In the genomic region with DNA sequence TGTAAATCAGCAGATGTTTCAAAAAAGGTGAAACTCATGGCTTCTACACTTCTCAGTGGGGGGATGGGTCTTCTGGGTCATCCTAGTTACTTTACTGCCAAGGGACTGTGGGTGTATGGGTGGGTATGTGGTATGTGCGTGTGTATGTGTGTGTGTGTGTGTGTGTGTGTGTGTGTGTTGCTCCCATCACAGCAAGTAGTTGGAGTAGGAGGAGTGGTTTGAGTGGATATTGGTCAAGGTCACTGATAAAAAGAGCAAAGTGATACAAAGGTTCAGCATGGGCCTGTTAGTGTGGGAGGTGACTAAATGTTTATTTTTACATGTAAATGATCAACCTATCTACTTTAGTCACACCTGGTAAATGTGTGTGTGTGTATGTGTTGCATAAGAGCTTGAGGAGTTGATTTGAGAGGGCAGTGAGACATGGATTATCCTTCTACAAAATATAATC, we compare ENCODE assay signal across 1 cellular context.
TF ChIP-seq lines count a peak whose summit lies in the region.

No MANE protein-coding gene starts in this region.

TF ChIP-seq in HepG2, 621 proteins besides CTCF, POLR2A, EP300 and RAD21 (continued from another document and continues in another):
- TF ChIP-seq, protein P1, sequence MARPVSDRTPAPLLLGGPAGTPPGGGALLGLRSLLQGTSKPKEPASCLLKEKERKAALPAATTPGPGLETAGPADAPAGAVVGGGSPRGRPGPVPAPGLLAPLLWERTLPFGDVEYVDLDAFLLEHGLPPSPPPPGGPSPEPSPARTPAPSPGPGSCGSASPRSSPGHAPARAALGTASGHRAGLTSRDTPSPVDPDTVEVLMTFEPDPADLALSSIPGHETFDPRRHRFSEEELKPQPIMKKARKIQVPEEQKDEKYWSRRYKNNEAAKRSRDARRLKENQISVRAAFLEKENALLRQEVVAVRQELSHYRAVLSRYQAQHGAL (CRISPR knock-in tag; IDR thresholded peaks at IDR 0.05; ENCODE audit: not compliant biosample characterization) = no peak
- TF ChIP-seq IRF2 (CRISPR knock-in tag; IDR thresholded peaks at IDR 0.05) (no peak), ZNF749 (CRISPR knock-in tag; IDR thresholded peaks at IDR 0.05; ENCODE audit: borderline replicate concordance) (no peak), ZSCAN9 (CRISPR knock-in tag; IDR thresholded peaks at IDR 0.05; ENCODE audit: borderline replicate concordance) (no peak), MBD4 (IDR thresholded peaks at IDR 0.05; ENCODE audit: borderline replicate concordance, low read length) (no peak), ZNF768 (CRISPR knock-in tag; IDR thresholded peaks at IDR 0.05) (no peak), ZNF253 (CRISPR knock-in tag; IDR thresholded peaks at IDR 0.05; ENCODE audit: borderline replicate concordance) (no peak), MED8 (CRISPR knock-in tag; IDR thresholded peaks at IDR 0.05; ENCODE audit: insufficient replicate concordance) (no peak), ZNF557 (CRISPR knock-in tag; IDR thresholded peaks at IDR 0.05) (no peak), ZBTB8A (CRISPR knock-in tag; IDR thresholded peaks at IDR 0.05; ENCODE audit: borderline replicate concordance, low read depth) (no peak), MIER2 (CRISPR knock-in tag; IDR thresholded peaks at IDR 0.05) (no peak), ZNF713 (CRISPR knock-in tag; IDR thresholded peaks at IDR 0.05) (no peak), ZSCAN22 (CRISPR knock-in tag; IDR thresholded peaks at IDR 0.05) (no peak), NFYC (CRISPR knock-in tag; IDR thresholded peaks at IDR 0.05) (no peak), SYNCRIP (IDR thresholded peaks at IDR 0.05; ENCODE audit: insufficient read depth, low read depth, low read length) (no peak), ZFYVE20 (CRISPR knock-in tag; IDR thresholded peaks at IDR 0.05; ENCODE audit: borderline replicate concordance, low read depth) (no peak), HMG20A (CRISPR knock-in tag; IDR thresholded peaks at IDR 0.05; ENCODE audit: borderline replicate concordance) (no peak; the same call in 1 of the 2 replicates), GTF3A (CRISPR knock-in tag; conservative IDR thresholded peaks at IDR 0.05) (no peak), FOXA1 (IDR thresholded peaks at IDR 0.05) (0 out of 2 replicates have a peak, but pooled peaks have one; percentile 17), FOXA1 (CRISPR knock-in tag; IDR thresholded peaks at IDR 0.05) (no peak), SPEN (CRISPR knock-in tag; IDR thresholded peaks at IDR 0.05; ENCODE audit: low read depth) (0 out of 2 replicates have a peak, but pooled peaks have one; percentile 13), DNMT3B (CRISPR knock-in tag; conservative IDR thresholded peaks at IDR 0.05) (no peak)
- TF ChIP-seq, protein P2, sequence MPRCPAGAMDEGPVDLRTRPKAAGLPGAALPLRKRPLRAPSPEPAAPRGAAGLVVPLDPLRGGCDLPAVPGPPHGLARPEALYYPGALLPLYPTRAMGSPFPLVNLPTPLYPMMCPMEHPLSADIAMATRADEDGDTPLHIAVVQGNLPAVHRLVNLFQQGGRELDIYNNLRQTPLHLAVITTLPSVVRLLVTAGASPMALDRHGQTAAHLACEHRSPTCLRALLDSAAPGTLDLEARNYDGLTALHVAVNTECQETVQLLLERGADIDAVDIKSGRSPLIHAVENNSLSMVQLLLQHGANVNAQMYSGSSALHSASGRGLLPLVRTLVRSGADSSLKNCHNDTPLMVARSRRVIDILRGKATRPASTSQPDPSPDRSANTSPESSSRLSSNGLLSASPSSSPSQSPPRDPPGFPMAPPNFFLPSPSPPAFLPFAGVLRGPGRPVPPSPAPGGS (CRISPR knock-in tag; IDR thresholded peaks at IDR 0.05) = no peak
- TF ChIP-seq, protein P3, sequence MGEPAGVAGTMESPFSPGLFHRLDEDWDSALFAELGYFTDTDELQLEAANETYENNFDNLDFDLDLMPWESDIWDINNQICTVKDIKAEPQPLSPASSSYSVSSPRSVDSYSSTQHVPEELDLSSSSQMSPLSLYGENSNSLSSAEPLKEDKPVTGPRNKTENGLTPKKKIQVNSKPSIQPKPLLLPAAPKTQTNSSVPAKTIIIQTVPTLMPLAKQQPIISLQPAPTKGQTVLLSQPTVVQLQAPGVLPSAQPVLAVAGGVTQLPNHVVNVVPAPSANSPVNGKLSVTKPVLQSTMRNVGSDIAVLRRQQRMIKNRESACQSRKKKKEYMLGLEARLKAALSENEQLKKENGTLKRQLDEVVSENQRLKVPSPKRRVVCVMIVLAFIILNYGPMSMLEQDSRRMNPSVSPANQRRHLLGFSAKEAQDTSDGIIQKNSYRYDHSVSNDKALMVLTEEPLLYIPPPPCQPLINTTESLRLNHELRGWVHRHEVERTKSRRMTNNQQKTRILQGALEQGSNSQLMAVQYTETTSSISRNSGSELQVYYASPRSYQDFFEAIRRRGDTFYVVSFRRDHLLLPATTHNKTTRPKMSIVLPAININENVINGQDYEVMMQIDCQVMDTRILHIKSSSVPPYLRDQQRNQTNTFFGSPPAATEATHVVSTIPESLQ (CRISPR knock-in tag; conservative IDR thresholded peaks at IDR 0.05) = no peak
- TF ChIP-seq, protein P4, sequence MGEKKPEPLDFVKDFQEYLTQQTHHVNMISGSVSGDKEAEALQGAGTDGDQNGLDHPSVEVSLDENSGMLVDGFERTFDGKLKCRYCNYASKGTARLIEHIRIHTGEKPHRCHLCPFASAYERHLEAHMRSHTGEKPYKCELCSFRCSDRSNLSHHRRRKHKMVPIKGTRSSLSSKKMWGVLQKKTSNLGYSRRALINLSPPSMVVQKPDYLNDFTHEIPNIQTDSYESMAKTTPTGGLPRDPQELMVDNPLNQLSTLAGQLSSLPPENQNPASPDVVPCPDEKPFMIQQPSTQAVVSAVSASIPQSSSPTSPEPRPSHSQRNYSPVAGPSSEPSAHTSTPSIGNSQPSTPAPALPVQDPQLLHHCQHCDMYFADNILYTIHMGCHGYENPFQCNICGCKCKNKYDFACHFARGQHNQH (CRISPR knock-in tag; IDR thresholded peaks at IDR 0.05) = no peak
- TF ChIP-seq, protein P5, sequence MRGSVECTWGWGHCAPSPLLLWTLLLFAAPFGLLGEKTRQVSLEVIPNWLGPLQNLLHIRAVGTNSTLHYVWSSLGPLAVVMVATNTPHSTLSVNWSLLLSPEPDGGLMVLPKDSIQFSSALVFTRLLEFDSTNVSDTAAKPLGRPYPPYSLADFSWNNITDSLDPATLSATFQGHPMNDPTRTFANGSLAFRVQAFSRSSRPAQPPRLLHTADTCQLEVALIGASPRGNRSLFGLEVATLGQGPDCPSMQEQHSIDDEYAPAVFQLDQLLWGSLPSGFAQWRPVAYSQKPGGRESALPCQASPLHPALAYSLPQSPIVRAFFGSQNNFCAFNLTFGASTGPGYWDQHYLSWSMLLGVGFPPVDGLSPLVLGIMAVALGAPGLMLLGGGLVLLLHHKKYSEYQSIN (CRISPR knock-in tag; IDR thresholded peaks at IDR 0.05; ENCODE audit: borderline replicate concordance) = no peak
- TF ChIP-seq, protein P6, sequence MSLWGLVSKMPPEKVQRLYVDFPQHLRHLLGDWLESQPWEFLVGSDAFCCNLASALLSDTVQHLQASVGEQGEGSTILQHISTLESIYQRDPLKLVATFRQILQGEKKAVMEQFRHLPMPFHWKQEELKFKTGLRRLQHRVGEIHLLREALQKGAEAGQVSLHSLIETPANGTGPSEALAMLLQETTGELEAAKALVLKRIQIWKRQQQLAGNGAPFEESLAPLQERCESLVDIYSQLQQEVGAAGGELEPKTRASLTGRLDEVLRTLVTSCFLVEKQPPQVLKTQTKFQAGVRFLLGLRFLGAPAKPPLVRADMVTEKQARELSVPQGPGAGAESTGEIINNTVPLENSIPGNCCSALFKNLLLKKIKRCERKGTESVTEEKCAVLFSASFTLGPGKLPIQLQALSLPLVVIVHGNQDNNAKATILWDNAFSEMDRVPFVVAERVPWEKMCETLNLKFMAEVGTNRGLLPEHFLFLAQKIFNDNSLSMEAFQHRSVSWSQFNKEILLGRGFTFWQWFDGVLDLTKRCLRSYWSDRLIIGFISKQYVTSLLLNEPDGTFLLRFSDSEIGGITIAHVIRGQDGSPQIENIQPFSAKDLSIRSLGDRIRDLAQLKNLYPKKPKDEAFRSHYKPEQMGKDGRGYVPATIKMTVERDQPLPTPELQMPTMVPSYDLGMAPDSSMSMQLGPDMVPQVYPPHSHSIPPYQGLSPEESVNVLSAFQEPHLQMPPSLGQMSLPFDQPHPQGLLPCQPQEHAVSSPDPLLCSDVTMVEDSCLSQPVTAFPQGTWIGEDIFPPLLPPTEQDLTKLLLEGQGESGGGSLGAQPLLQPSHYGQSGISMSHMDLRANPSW (CRISPR knock-in tag; IDR thresholded peaks at IDR 0.05; ENCODE audit: borderline replicate concordance) = no peak
- TF ChIP-seq, protein P7, sequence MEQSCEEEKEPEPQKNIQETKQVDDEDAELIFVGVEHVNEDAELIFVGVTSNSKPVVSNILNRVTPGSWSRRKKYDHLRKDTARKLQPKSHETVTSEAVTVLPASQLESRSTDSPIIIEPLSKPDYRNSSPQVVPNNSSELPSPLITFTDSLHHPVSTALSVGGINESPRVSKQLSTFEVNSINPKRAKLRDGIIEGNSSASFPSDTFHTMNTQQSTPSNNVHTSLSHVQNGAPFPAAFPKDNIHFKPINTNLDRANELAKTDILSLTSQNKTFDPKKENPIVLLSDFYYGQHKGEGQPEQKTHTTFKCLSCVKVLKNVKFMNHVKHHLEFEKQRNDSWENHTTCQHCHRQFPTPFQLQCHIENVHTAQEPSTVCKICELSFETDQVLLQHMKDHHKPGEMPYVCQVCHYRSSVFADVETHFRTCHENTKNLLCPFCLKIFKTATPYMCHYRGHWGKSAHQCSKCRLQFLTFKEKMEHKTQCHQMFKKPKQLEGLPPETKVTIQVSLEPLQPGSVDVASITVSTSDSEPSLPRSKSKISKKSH (CRISPR knock-in tag; IDR thresholded peaks at IDR 0.05; ENCODE audit: borderline replicate concordance) = no peak
- TF ChIP-seq, protein P8, sequence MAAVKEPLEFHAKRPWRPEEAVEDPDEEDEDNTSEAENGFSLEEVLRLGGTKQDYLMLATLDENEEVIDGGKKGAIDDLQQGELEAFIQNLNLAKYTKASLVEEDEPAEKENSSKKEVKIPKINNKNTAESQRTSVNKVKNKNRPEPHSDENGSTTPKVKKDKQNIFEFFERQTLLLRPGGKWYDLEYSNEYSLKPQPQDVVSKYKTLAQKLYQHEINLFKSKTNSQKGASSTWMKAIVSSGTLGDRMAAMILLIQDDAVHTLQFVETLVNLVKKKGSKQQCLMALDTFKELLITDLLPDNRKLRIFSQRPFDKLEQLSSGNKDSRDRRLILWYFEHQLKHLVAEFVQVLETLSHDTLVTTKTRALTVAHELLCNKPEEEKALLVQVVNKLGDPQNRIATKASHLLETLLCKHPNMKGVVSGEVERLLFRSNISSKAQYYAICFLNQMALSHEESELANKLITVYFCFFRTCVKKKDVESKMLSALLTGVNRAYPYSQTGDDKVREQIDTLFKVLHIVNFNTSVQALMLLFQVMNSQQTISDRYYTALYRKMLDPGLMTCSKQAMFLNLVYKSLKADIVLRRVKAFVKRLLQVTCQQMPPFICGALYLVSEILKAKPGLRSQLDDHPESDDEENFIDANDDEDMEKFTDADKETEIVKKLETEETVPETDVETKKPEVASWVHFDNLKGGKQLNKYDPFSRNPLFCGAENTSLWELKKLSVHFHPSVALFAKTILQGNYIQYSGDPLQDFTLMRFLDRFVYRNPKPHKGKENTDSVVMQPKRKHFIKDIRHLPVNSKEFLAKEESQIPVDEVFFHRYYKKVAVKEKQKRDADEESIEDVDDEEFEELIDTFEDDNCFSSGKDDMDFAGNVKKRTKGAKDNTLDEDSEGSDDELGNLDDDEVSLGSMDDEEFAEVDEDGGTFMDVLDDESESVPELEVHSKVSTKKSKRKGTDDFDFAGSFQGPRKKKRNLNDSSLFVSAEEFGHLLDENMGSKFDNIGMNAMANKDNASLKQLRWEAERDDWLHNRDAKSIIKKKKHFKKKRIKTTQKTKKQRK (IDR thresholded peaks at IDR 0.05; ENCODE audit: low read length) = no peak
- TF ChIP-seq, protein P9, sequence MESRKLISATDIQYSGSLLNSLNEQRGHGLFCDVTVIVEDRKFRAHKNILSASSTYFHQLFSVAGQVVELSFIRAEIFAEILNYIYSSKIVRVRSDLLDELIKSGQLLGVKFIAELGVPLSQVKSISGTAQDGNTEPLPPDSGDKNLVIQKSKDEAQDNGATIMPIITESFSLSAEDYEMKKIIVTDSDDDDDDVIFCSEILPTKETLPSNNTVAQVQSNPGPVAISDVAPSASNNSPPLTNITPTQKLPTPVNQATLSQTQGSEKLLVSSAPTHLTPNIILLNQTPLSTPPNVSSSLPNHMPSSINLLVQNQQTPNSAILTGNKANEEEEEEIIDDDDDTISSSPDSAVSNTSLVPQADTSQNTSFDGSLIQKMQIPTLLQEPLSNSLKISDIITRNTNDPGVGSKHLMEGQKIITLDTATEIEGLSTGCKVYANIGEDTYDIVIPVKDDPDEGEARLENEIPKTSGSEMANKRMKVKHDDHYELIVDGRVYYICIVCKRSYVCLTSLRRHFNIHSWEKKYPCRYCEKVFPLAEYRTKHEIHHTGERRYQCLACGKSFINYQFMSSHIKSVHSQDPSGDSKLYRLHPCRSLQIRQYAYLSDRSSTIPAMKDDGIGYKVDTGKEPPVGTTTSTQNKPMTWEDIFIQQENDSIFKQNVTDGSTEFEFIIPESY (CRISPR knock-in tag; IDR thresholded peaks at IDR 0.05) = no peak
- TF ChIP-seq, protein P10, sequence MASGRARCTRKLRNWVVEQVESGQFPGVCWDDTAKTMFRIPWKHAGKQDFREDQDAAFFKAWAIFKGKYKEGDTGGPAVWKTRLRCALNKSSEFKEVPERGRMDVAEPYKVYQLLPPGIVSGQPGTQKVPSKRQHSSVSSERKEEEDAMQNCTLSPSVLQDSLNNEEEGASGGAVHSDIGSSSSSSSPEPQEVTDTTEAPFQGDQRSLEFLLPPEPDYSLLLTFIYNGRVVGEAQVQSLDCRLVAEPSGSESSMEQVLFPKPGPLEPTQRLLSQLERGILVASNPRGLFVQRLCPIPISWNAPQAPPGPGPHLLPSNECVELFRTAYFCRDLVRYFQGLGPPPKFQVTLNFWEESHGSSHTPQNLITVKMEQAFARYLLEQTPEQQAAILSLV (CRISPR knock-in tag; IDR thresholded peaks at IDR 0.05; ENCODE audit: borderline replicate concordance) = no peak
- TF ChIP-seq, protein P11, sequence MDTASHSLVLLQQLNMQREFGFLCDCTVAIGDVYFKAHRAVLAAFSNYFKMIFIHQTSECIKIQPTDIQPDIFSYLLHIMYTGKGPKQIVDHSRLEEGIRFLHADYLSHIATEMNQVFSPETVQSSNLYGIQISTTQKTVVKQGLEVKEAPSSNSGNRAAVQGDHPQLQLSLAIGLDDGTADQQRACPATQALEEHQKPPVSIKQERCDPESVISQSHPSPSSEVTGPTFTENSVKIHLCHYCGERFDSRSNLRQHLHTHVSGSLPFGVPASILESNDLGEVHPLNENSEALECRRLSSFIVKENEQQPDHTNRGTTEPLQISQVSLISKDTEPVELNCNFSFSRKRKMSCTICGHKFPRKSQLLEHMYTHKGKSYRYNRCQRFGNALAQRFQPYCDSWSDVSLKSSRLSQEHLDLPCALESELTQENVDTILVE (CRISPR knock-in tag; IDR thresholded peaks at IDR 0.05) = no peak
- TF ChIP-seq, protein P12, sequence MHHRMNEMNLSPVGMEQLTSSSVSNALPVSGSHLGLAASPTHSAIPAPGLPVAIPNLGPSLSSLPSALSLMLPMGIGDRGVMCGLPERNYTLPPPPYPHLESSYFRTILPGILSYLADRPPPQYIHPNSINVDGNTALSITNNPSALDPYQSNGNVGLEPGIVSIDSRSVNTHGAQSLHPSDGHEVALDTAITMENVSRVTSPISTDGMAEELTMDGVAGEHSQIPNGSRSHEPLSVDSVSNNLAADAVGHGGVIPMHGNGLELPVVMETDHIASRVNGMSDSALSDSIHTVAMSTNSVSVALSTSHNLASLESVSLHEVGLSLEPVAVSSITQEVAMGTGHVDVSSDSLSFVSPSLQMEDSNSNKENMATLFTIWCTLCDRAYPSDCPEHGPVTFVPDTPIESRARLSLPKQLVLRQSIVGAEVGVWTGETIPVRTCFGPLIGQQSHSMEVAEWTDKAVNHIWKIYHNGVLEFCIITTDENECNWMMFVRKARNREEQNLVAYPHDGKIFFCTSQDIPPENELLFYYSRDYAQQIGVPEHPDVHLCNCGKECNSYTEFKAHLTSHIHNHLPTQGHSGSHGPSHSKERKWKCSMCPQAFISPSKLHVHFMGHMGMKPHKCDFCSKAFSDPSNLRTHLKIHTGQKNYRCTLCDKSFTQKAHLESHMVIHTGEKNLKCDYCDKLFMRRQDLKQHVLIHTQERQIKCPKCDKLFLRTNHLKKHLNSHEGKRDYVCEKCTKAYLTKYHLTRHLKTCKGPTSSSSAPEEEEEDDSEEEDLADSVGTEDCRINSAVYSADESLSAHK (CRISPR knock-in tag; IDR thresholded peaks at IDR 0.05; ENCODE audit: borderline replicate concordance) = no peak
